ENCODE assay signal across 21 cellular contexts in genomic region chr3:38545396-38545949, GRCh38.
"Had no signal": no experiment of that assay in that cellular context is flagged by ENCODE, and none has a peak within 500 bp of the region (broad histone marks: within the 10 kb centered on the region; RNA-seq: fewer than 3 reads in every experiment).

No MANE protein-coding gene starts in this region.

- H3K27me3 ChIP-seq: left lung, sigmoid colon, tibial nerve, uterus had no signal

- H3K27ac ChIP-seq: left lung, sigmoid colon, tibial nerve, uterus, VCaP had no signal

- H3K36me3 Mint-ChIP-seq: memory B cell, natural killer cell had no signal

- H3K36me3 ChIP-seq: left lung, sigmoid colon, uterus had no signal

- H3K4me3 Mint-ChIP-seq: activated naive CD8-positive, alpha-beta T cell; activated T-helper 1 cell treated with anti-CD3 and anti-CD28 coated beads, Interleukin-12 subunit alpha, Interleukin-12 subunit beta, Interleukin-2, Interleukin-4 antibody, amounts not matched to agents 30 ng/mL and 10 ng/mL and 1 ng/mL, durations not matched to agents 14 hours and 24 hours and 36 hours; dendritic cell treated with granulocyte-macrophage colony-stimulating factor and Interleukin-4, amounts not matched to agents 40 ng/mL and 50 ng/mL, for 4 days; memory B cell; natural killer cell; stimulated activated naive CD8-positive, alpha-beta T cell treated with anti-CD3 and anti-CD28 coated beads, Interleukin-15, Interleukin-2, amounts not matched to agents 100 ng/mL and 50 ng/mL, for 24 hours had no signal

- H3K9me3 ChIP-seq: left lung, mucosa of descending colon, sigmoid colon, tibial nerve, uterus had no signal

- H3K9me3 Mint-ChIP-seq: activated T-helper 1 cell treated with anti-CD3 and anti-CD28 coated beads, Interleukin-12 subunit alpha, Interleukin-12 subunit beta, Interleukin-2, Interleukin-4 antibody, amounts not matched to agents 30 ng/mL and 10 ng/mL and 1 ng/mL, durations not matched to agents 14 hours and 24 hours and 36 hours; dendritic cell treated with granulocyte-macrophage colony-stimulating factor and Interleukin-4, amounts not matched to agents 40 ng/mL and 50 ng/mL, for 4 days; memory B cell; natural killer cell; stimulated activated naive CD8-positive, alpha-beta T cell treated with anti-CD3 and anti-CD28 coated beads, Interleukin-15, Interleukin-2, amounts not matched to agents 100 ng/mL and 50 ng/mL, for 24 hours had no signal

- H3K4me3 ChIP-seq: left lung, mucosa of descending colon, sigmoid colon, tibial nerve, uterus had no signal

- H3K27me3 Mint-ChIP-seq: activated naive CD8-positive, alpha-beta T cell; stimulated activated naive CD8-positive, alpha-beta T cell treated with anti-CD3 and anti-CD28 coated beads, Interleukin-15, Interleukin-2, amounts not matched to agents 100 ng/mL and 50 ng/mL, for 24 hours had no signal

- H3K27ac Mint-ChIP-seq: activated naive CD8-positive, alpha-beta T cell; activated T-helper 1 cell treated with anti-CD3 and anti-CD28 coated beads, Interleukin-12 subunit alpha, Interleukin-12 subunit beta, Interleukin-2, Interleukin-4 antibody, amounts not matched to agents 30 ng/mL and 10 ng/mL and 1 ng/mL, durations not matched to agents 14 hours and 24 hours and 36 hours; dendritic cell treated with granulocyte-macrophage colony-stimulating factor and Interleukin-4, amounts not matched to agents 40 ng/mL and 50 ng/mL, for 4 days; memory B cell; natural killer cell; stimulated activated naive CD8-positive, alpha-beta T cell treated with anti-CD3 and anti-CD28 coated beads, Interleukin-15, Interleukin-2, amounts not matched to agents 100 ng/mL and 50 ng/mL, for 24 hours had no signal

- DNase-seq: activated CD4-positive, alpha-beta T cell treated with anti-CD3 and anti-CD28 coated beads, Interleukin-2, amount 50 U/mL, for 1 hour; activated CD4-positive, CD25-positive, alpha-beta regulatory T cell treated with anti-CD3 and anti-CD28 coated beads, Interleukin-2, amount 50 U/mL, for 72 hours; activated T-cell treated with anti-CD3 and anti-CD28 coated beads for 4 hours; effector memory CD4-positive, alpha-beta T cell; foreskin fibroblast; hypothalamus; left lung; mucosa of descending colon; natural killer cell; sigmoid colon; stimulated activated CD4-positive, alpha-beta T cell treated with anti-CD3 and anti-CD28 coated beads, Interleukin-2, amount 100 ng/mL, for 48 hours; SW 1271; T-helper 2 cell; uterus had no signal

- H3K4me1 ChIP-seq: left lung, sigmoid colon, tibial nerve, uterus had no signal

- H3K4me1 Mint-ChIP-seq: memory B cell, natural killer cell had no signal
